ENCODE assay signal across 8 cellular contexts in the genomic region with DNA sequence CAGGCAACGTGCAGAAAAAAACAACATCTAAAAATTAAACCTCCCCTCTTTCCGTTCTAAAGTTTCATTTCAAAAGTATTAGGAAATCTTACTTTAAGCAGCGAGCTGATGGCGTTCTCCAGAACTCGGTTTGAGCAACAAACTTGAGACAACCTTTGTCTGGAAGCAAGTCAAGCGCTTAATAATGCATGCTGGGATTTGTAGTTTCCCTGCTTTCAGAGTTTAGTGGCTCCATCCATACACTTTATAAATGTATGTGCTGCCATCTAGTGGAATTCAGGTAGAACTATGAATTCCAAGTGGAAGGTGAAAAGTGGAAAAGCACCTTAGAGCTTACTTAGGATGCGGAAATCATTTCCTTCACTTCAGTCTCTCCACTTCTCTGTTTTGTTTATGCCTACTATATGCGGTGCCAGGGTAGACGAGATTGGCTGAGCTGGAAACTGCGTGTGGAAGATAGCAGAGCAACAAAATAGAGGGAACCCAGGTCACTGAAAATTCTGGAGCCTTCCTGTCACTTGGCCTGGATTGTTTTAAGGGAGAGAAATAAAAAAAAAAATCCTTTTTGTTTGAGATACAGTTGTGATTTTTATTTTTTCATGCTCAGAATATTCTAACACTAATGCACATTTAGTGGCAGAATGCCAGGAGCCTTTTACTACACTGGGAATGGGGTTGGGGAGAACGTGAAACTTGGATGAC. TPM values are rescaled to one million over a fixed set of nuclear protein-coding genes. Genes with fewer than 3 reads are reported as not detected.
DNase-seq lines count a peak whose midpoint lies in the region; ATAC-seq and TF ChIP-seq lines count a peak whose summit lies in the region.

Gene BDH2, minus strand, starts transcription at position 144 of the 702 bp plus-strand sequence. CDS start 3,580 bp downstream, outside the sequence.

- TF ChIP-seq CTCF in PC-9 (conservative IDR thresholded peaks at IDR 0.05) (peak; percentile 75), foreskin fibroblast (IDR thresholded peaks at IDR 0.05; ENCODE audit: low read depth, low read length) (peak; percentile 54), natural killer cell (IDR thresholded peaks at IDR 0.05) (peak; percentile 82), vagina (IDR thresholded peaks at IDR 0.05) (peak; percentile 65 to 90 (median 81))

- peak; percentile 98 for ATAC-seq in GM21786 (IDR thresholded peaks at IDR 0.05; ENCODE audit: unreplicated experiment)
- peak; percentile 98 to 100 (median 100) for ATAC-seq in natural killer cell

- H3K36me3 ChIP-seq in PC-9 (ENCODE audit: low read depth) (no peaks in the 10 kb centered on the region), vagina (no peaks in the 10 kb centered on the region)

- peak within 1 kb of the TSS; percentile 74 for H3K4me3 ChIP-seq in Jurkat, Clone E6-1 (ENCODE audit: low read length)
- H3K4me3 ChIP-seq in PC-9 (peak within 1 kb of the TSS; percentile 52; the same call in 1 of the 2 replicates), foreskin fibroblast (ENCODE audit: low read depth in 1 of 2, low read length in 2 of 2) (peak within 1 kb of the TSS; percentile 62 to 68), vagina (peak within 1 kb of the TSS; percentile 28 to 56)

- peak within 1 kb of the TSS; percentile 76 for H3K4me2 ChIP-seq in PC-9

- H3K27me3 Mint-ChIP-seq in natural killer cell (ENCODE audit: low read depth in 2 of 2) = no peaks in the 10 kb centered on the region

- H3K9me3 ChIP-seq in PC-9 (ENCODE audit: insufficient read depth, low read depth) (no peaks in the 10 kb centered on the region), vagina (no peaks in the 10 kb centered on the region)

- peak within 1 kb of the TSS; percentile 74 for H2AFZ ChIP-seq in PC-9

- no peaks in the 10 kb centered on the region for H3F3A ChIP-seq in PC-9 (ENCODE audit: insufficient read depth, low read depth)

- intact Hi-C loops in PC-9 (cut with micrococcal nuclease; ENCODE audit: unreplicated experiment) = loop anchor here (5.0 to 10.0 kb wide), 4 partner anchors 83 to 835 kb away; partner anchors contain the start of genes SLC39A8 and SLC9B1
- intact Hi-C loops in natural killer cell (cut with micrococcal nuclease) = loop anchor here (1.0 to 10.0 kb wide), 4 partner anchors 53 to 755 kb away; partner anchors contain the start of gene SLC39A8
- intact Hi-C loops in vagina (cut with DNase I) = loop anchor here (10.0 kb wide), 1 partner anchor 655 kb away; no protein-coding TSS in a partner anchor

- peaks cover 19 to 26% of the 10 kb centered on the region in 2 donors for H3K4me1 Mint-ChIP-seq in natural killer cell

- CTCF ChIA-PET in PC-9 (lab: Charles Lee) = interaction anchor here (1.3 kb wide), 1 partner anchor 669 kb away, joined by 5 read pairs; no protein-coding TSS in a partner anchor

- POLR2A ChIA-PET in PC-9 (lab: Charles Lee; ENCODE audit: unreplicated experiment) = interaction anchor here (0.7 kb wide), 1 partner anchor 72 kb away, joined by 3 read pairs; no protein-coding TSS in a partner anchor

- peak within 1 kb of the TSS; percentile 90 for H3K27ac Mint-ChIP-seq in natural killer cell

- H3K4me1 ChIP-seq in PC-9 (replicated peaks; ENCODE audit: insufficient read depth) (no peaks in the 10 kb centered on the region), vagina (peaks cover 21% of the 10 kb centered on the region)

- DNase-seq in GM04503 (ENCODE audit: low read depth) (peak; percentile 79), PC-9 (peak; percentile 15 to 84), foreskin fibroblast (peak; percentile 89 to 94), natural killer cell (no peak), vagina (ENCODE audit: extremely low spot score in 2 of 2) (no peak)
- DNase-seq in Jurkat, Clone E6-1 (ENCODE audit: low read depth, low spot score) = peak; percentile 91
- peak; percentile 16 for DNase-seq in activated naive CD4-positive, alpha-beta T cell treated with Interleukin-2 at 50 U/mL for 16 hours

- no peak within 1 kb of the TSS for H3K27ac ChIP-seq in PC-9
- H3K27ac ChIP-seq in vagina = peak within 1 kb of the TSS; percentile 85

- no peaks in the 10 kb centered on the region for H3K79me2 ChIP-seq in PC-9 (ENCODE audit: low read depth)

- peak within 1 kb of the TSS; percentile 99 for H3K4me3 Mint-ChIP-seq in natural killer cell

- TF ChIP-seq POLR2A in vagina (IDR thresholded peaks at IDR 0.05) = peak in 1 of 2 donors; percentile 47

- no peaks in the 10 kb centered on the region for H3K36me3 Mint-ChIP-seq in natural killer cell

- H3K9me3 Mint-ChIP-seq in natural killer cell = no peaks in the 10 kb centered on the region

- no TSS peak for BruUV-seq in PC-9 (replicated peaks; lab: Mats Ljungman, UMichigan)

- no peaks in the 10 kb centered on the region for H3K9me2 ChIP-seq in PC-9 (ENCODE audit: insufficient read depth)

- H3K27me3 ChIP-seq in PC-9 (ENCODE audit: insufficient read depth, low read depth) = no peaks in the 10 kb centered on the region
- H3K27me3 ChIP-seq in vagina = no peaks in the 10 kb centered on the region

- H4K20me1 ChIP-seq in PC-9 (ENCODE audit: insufficient read depth) = no peaks in the 10 kb centered on the region

RNA-seq across cellular contexts. Expression of gene BDH2, which starts in this region (rescaled TPM):
- 53.6 TPM for polyA plus RNA-seq in Jurkat, Clone E6-1 (2012; ENCODE audit: insufficient read depth, insufficient read length)
- total RNA-seq in PC-9 (2021) (9.5 and 10.1 TPM in 2 replicates), natural killer cell (10 to 100 TPM; 12.1 to 16.6 (median 15.9) TPM), vagina (42.0 TPM)

Comparison
In these comparisons a context has a peak if more than half of its experiments do, and no peak if none do; other contexts are left out.
1. DNase-seq: peak in GM04503 (single experiment), Jurkat, Clone E6-1 (single experiment), PC-9 (2 of 2), activated naive CD4-positive, alpha-beta T cell treated with Interleukin-2 at 50 U/mL for 16 hours (single experiment) and foreskin fibroblast (2 of 2); none in natural killer cell (single experiment) and vagina (0 of 2).
2. Peak in every context shown above with its lines, with median percentiles within 50 percentile points of each other: H3K4me3 ChIP-seq and CTCF ChIP-seq.